ENCODE assay signal across 26 cellular contexts in genomic region chr4:41542526-41543270, GRCh38. TPM values are rescaled to one million over a fixed set of nuclear protein-coding genes. Genes with fewer than 3 reads are reported as not detected.
A peak's percentile ranks its signal among the peaks of the same experiment; 100 is the strongest.
DNase-seq lines count a peak whose midpoint lies in the region; ATAC-seq and TF ChIP-seq lines count a peak whose summit lies in the region.
"Had no signal": no experiment of that assay in that cellular context is flagged by ENCODE, and none has a peak within 500 bp of the region (broad histone marks: within the 10 kb centered on the region; RNA-seq: fewer than 3 reads in every experiment).

No MANE protein-coding gene starts in this region.

- ATAC-seq in heart right ventricle: no peak
- ATAC-seq in left ventricle myocardium superior: no peak
- no peak for ATAC-seq in GM19351 (IDR thresholded peaks at IDR 0.05; ENCODE audit: unreplicated experiment)
- ATAC-seq in left colon: no peak
- ATAC-seq: CD8-positive, alpha-beta T cell had no signal

- H3K9me3 ChIP-seq in heart right ventricle (no peaks in the 10 kb centered on the region), tibial artery (no peaks in the 10 kb centered on the region)
- H3K9me3 ChIP-seq: Peyer's patch, testis had no signal

- no peak for DNase-seq in heart right ventricle
- no peak for DNase-seq in left ventricle myocardium superior
- peak; percentile 86 for DNase-seq in amniotic epithelial cell (ENCODE audit: low read depth)
- peak; percentile 19 for DNase-seq in fibroblast of villous mesenchyme (ENCODE audit: low read depth)
- DNase-seq in tibial artery: no peak
- no peak for DNase-seq in NCI-H2227 treated with DMSO at 0.1 percent for 48 hours (lab: John Stamatoyannopoulos, UW)
- no peak for DNase-seq in left colon
- DNase-seq: activated CD4-positive, alpha-beta memory T cell treated with anti-CD3 and anti-CD28 coated beads, Interleukin-2, amount 10 ng/mL, durations not matched to agents 7 days and 5 days; activated CD4-positive, alpha-beta T cell treated with anti-CD3 and anti-CD28 coated beads for 1 hour; activated CD8-positive, alpha-beta memory T cell treated with anti-CD3 and anti-CD28 coated beads, Interleukin-2, amount 50 U/mL, for 48 hours; activated naive CD4-positive, alpha-beta T cell treated with anti-CD3 and anti-CD28 coated beads, Interleukin-2, amount 10 ng/mL, durations not matched to agents 7 days and 5 days; CD8-positive, alpha-beta T cell; central memory CD4-positive, alpha-beta T cell; GDM1; glutamatergic neuron; H9; kidney; NCI-H1417; NCI-H2081; NCI-H345; NCI-H748 treated with DMSO at 0.1 percent for 48 hours; Peyer's patch; stimulated activated naive CD4-positive, alpha-beta T cell; testis had no signal

- H3K36me3 ChIP-seq in heart right ventricle: no peaks in the 10 kb centered on the region
- H3K36me3 ChIP-seq in tibial artery: no peaks in the 10 kb centered on the region
- H3K36me3 ChIP-seq: neural progenitor cell, Peyer's patch had no signal

- intact Hi-C loops in heart right ventricle (cut with DNase I) (loop anchor here in 2 of 10 donors (5.0 to 10.0 kb wide), 2 partner anchors 50 to 108 kb away; no protein-coding TSS in a partner anchor), left ventricle myocardium superior (cut with micrococcal nuclease) (no loop called here), tibial artery (cut with DNase I; ENCODE audit: low total_unique reads) (loop anchor here (10.0 kb wide), 1 partner anchor 108 kb away; no protein-coding TSS in a partner anchor), left colon (cut with DNase I, micrococcal nuclease) (no loop called here)

- WGBS in heart right ventricle, 2 donors: 49 to 53% methylated on average over 5 of the region's 5 CpGs

- H3K4me1 ChIP-seq in heart right ventricle: peaks cover 21 to 97% (median 83%) of the 10 kb centered on the region in 9 donors
- peaks cover 0 to 84% (median 52%) of the 10 kb centered on the region in 4 donors for H3K4me1 ChIP-seq in tibial artery
- H3K4me1 ChIP-seq: Peyer's patch, testis had no signal

- TF ChIP-seq CTCF in heart right ventricle (IDR thresholded peaks at IDR 0.05) (no peak), fibroblast of villous mesenchyme (IDR thresholded peaks at IDR 0.05; ENCODE audit: insufficient read depth, low read depth, low read length) (no peak), tibial artery (IDR thresholded peaks at IDR 0.05) (no peak)

- H3K27me3 ChIP-seq in heart right ventricle (no peaks in the 10 kb centered on the region), tibial artery (no peaks in the 10 kb centered on the region)
- H3K27me3 ChIP-seq: neural progenitor cell, Peyer's patch, testis had no signal

- H3K4me3 ChIP-seq in heart right ventricle (no peak overlapping the region), fibroblast of villous mesenchyme (ENCODE audit: low read depth, low read length) (no peak overlapping the region), tibial artery (no peak overlapping the region)
- H3K4me3 ChIP-seq: neural progenitor cell, Peyer's patch, testis had no signal

- H3K27ac ChIP-seq in heart right ventricle (peak overlapping the region in 6 of 10 donors; percentile 3 to 96 (median 92)), tibial artery (peak overlapping the region; percentile 81 to 84)
- H3K27ac ChIP-seq: neural progenitor cell, testis had no signal

RNA-seq across cellular contexts. Expression of gene LIMCH1, which starts 4.7 kb away (rescaled TPM):
- total RNA-seq in heart right ventricle (100 to 1,000 TPM; 242 to 410 (median 304) TPM), left ventricle myocardium superior (232 TPM), fibroblast of villous mesenchyme (3.9 and 8.4 TPM in 2 replicates), left colon (1 to 10 TPM; 7.2 to 9.5 TPM)
- polyA plus RNA-seq in heart right ventricle: 10 to 100 TPM; 28.4 to 56.2 TPM
- total RNA-seq: activated CD4-positive, alpha-beta memory T cell treated with anti-CD3 and anti-CD28 coated beads, Interleukin-2, amount 10 ng/mL, durations not matched to agents 7 days and 5 days; CD8-positive, alpha-beta T cell had no signal

Comparison
In these comparisons a context has a peak if more than half of its experiments do, and no peak if none do; other contexts are left out.
1. DNase-seq: peak in amniotic epithelial cell (single experiment) and fibroblast of villous mesenchyme (single experiment); none in heart right ventricle (0 of 2), left ventricle myocardium superior (single experiment), tibial artery (0 of 2), NCI-H2227 treated with DMSO at 0.1 percent for 48 hours (single experiment) and left colon (0 of 2).
2. RNA of gene LIMCH1, which starts 4.7 kb away (total RNA-seq): 242 to 410 TPM in heart right ventricle and 232 TPM in left ventricle myocardium superior (single experiment); 7.2 to 9.5 TPM in left colon and 3.9 to 8.4 TPM in fibroblast of villous mesenchyme; every median in the first group is over 10 times any median in the second.